ENCODE assay signal across 10 cellular contexts in genomic region chr5:141343242-141343952, GRCh38. TPM values are rescaled to one million over a fixed set of nuclear protein-coding genes. Genes with fewer than 3 reads are reported as not detected.
A peak's percentile ranks its signal among the peaks of the same experiment; 100 is the strongest.
DNase-seq lines count a peak whose midpoint lies in the region; ATAC-seq and TF ChIP-seq lines count a peak whose summit lies in the region.
"Had no signal": no experiment of that assay in that cellular context is flagged by ENCODE, and none has a peak within 500 bp of the region (broad histone marks: within the 10 kb centered on the region; RNA-seq: fewer than 3 reads in every experiment).

PCDHGA3 (plus strand) TSS chr5:141343829; CDS start chr5:141344034, 205 bp downstream.

- H3K36me3 ChIP-seq in heart left ventricle (peaks cover 0 to 7% (median 0%) of the 10 kb centered on the region in 9 donors), tibial artery (peaks cover 0 to 33% (median 24%) of the 10 kb centered on the region in 3 donors)

- H3K4me3 Mint-ChIP-seq in activated CD4-positive, alpha-beta T cell treated with anti-CD3 and anti-CD28 coated beads, Interleukin-2, amount 10 ng/mL, durations not matched to agents 7 days and 5 days: peak within 1 kb of the TSS; percentile 60
- peak within 1 kb of the TSS; percentile 7 for H3K4me3 Mint-ChIP-seq in activated B cell treated with CpG ODN at 0.5 μM for 24 hours

- H3K9me3 ChIP-seq in heart left ventricle: peaks cover 0 to 97% (median 46%) of the 10 kb centered on the region in 12 donors
- peaks cover 6 to 99% (median 83%) of the 10 kb centered on the region in 3 donors for H3K9me3 ChIP-seq in tibial artery

- TF ChIP-seq POLR2A in heart left ventricle (IDR thresholded peaks at IDR 0.05): no peak

- 17 to 22% (median 19%) methylated on average over 9 of the region's 9 CpGs for WGBS in heart left ventricle, 4 donors

- peaks cover 29% of the 10 kb centered on the region for H3K9me3 Mint-ChIP-seq in activated CD4-positive, alpha-beta T cell treated with anti-CD3 and anti-CD28 coated beads, Interleukin-2, amount 10 ng/mL, durations not matched to agents 7 days and 5 days
- H3K9me3 Mint-ChIP-seq in activated B cell treated with CpG ODN at 0.5 μM for 24 hours: peaks cover 30% of the 10 kb centered on the region

- ATAC-seq in activated B cell treated with CpG ODN at 0.5 μM for 24 hours (ENCODE audit: low read depth) (no peak), heart left ventricle (peak; percentile 58 to 63 (median 62)), GM21390 (IDR thresholded peaks at IDR 0.05; ENCODE audit: unreplicated experiment) (no peak), GM21381 (IDR thresholded peaks at IDR 0.05; ENCODE audit: unreplicated experiment) (no peak)

- no peak within 1 kb of the TSS for H3K27ac Mint-ChIP-seq in activated CD4-positive, alpha-beta T cell treated with anti-CD3 and anti-CD28 coated beads, Interleukin-2, amount 10 ng/mL, durations not matched to agents 7 days and 5 days
- H3K27ac Mint-ChIP-seq in activated B cell treated with CpG ODN at 0.5 μM for 24 hours: no peak within 1 kb of the TSS

- H3K27me3 ChIP-seq in heart left ventricle (peaks cover 0 to 28% (median 0%) of the 10 kb centered on the region in 9 donors), tibial artery (no peaks in the 10 kb centered on the region)

- POLR2A ChIA-PET in activated CD4-positive, alpha-beta T cell treated with anti-CD3 and anti-CD28 coated beads, Interleukin-2, amount 10 ng/mL, durations not matched to agents 7 days and 5 days (lab: Charles Lee): no interaction called here
- POLR2A ChIA-PET in activated B cell treated with CpG ODN at 0.5 μM for 24 hours (lab: Charles Lee): no interaction called here

- peaks cover 7% of the 10 kb centered on the region for H3K36me3 Mint-ChIP-seq in activated CD4-positive, alpha-beta T cell treated with anti-CD3 and anti-CD28 coated beads, Interleukin-2, amount 10 ng/mL, durations not matched to agents 7 days and 5 days (ENCODE audit: low read depth)
- H3K36me3 Mint-ChIP-seq in activated B cell treated with CpG ODN at 0.5 μM for 24 hours (ENCODE audit: low read depth): peaks cover 2% of the 10 kb centered on the region

- peak within 1 kb of the TSS; percentile 57 to 82 (median 72) for H3K27ac ChIP-seq in heart left ventricle
- H3K27ac ChIP-seq in tibial artery: no peak within 1 kb of the TSS
- H3K27ac ChIP-seq: KMS-11 had no signal

- H3K4me3 ChIP-seq in heart left ventricle: peak within 1 kb of the TSS in 11 of 12 donors; percentile 32 to 64 (median 50)
- H3K4me3 ChIP-seq in tibial artery: peak within 1 kb of the TSS; percentile 5 to 28

- TF ChIP-seq CTCF in activated B cell treated with CpG ODN at 0.5 μM for 24 hours (IDR thresholded peaks at IDR 0.05) (no peak), heart left ventricle (IDR thresholded peaks at IDR 0.05) (peak; percentile 34 to 61 (median 54)), tibial artery (IDR thresholded peaks at IDR 0.05) (peak in 1 of 2 experiments; percentile 10)

- H3K4me1 Mint-ChIP-seq in activated CD4-positive, alpha-beta T cell treated with anti-CD3 and anti-CD28 coated beads, Interleukin-2, amount 10 ng/mL, durations not matched to agents 7 days and 5 days: no peaks in the 10 kb centered on the region
- no peaks in the 10 kb centered on the region for H3K4me1 Mint-ChIP-seq in activated B cell treated with CpG ODN at 0.5 μM for 24 hours

- CTCF ChIA-PET in activated CD4-positive, alpha-beta T cell treated with anti-CD3 and anti-CD28 coated beads, Interleukin-2, amount 10 ng/mL, durations not matched to agents 7 days and 5 days (lab: Charles Lee): interaction anchor here (0.7 to 2.4 kb wide), 8 partner anchors 12 to 519 kb away, joined by 3 to 7 read pairs (median 4); partner anchors contain the start of genes PCDHGA12, PCDHGA4, PCDHGB3 and PCDHGB6
- CTCF ChIA-PET in activated B cell treated with CpG ODN at 0.5 μM for 24 hours (lab: Charles Lee): interaction anchor here (1.1 kb wide), 1 partner anchor 224 kb away, joined by 3 read pairs; no protein-coding TSS in a partner anchor

- H3K4me1 ChIP-seq in heart left ventricle (peaks cover 0 to 8% (median 0%) of the 10 kb centered on the region in 12 donors), tibial artery (no peaks in the 10 kb centered on the region)

- peak; percentile 28 for DNase-seq in activated CD4-positive, alpha-beta T cell treated with anti-CD3 and anti-CD28 coated beads, Interleukin-2, amount 10 ng/mL, durations not matched to agents 7 days and 5 days
- DNase-seq in activated CD4-positive, alpha-beta T cell treated with anti-CD3 and anti-CD28 coated beads, Interleukin-2, amount 50 U/mL, for 1 hour: no peak
- DNase-seq in activated B cell treated with CpG ODN at 0.5 μM for 24 hours (no peak), heart left ventricle (peak in 2 of 5 donors; percentile 46 to 56), tibial artery (no peak), kidney glomerular epithelial cell (lab: John Stamatoyannopoulos, UW) (no peak)
- DNase-seq: amniotic stem cell had no signal

- H3K27me3 Mint-ChIP-seq in activated CD4-positive, alpha-beta T cell treated with anti-CD3 and anti-CD28 coated beads, Interleukin-2, amount 10 ng/mL, durations not matched to agents 7 days and 5 days: peaks cover 28% of the 10 kb centered on the region
- peaks cover 50% of the 10 kb centered on the region for H3K27me3 Mint-ChIP-seq in activated B cell treated with CpG ODN at 0.5 μM for 24 hours

- intact Hi-C loops in activated B cell treated with CpG ODN at 0.5 μM for 24 hours (cut with micrococcal nuclease): no loop called here
- intact Hi-C loops in heart left ventricle (cut with DNase I): loop anchor here in 3 of 10 donors (5.0 to 10.0 kb wide), 4 partner anchors 61 to 219 kb away; partner anchors contain the start of genes PCDHGA9 (in 1 of the 3) and PCDHGB6 (in 1 of the 3)
- intact Hi-C loops in tibial artery (cut with DNase I; ENCODE audit: low total_unique reads): no loop called here

RNA-seq across cellular contexts. Expression of gene PCDHGA3, which starts in this region (rescaled TPM):
- total RNA-seq in activated CD4-positive, alpha-beta T cell treated with anti-CD3 and anti-CD28 coated beads, Interleukin-2, amount 10 ng/mL, durations not matched to agents 7 days and 5 days: not detected
- total RNA-seq in activated B cell treated with CpG ODN at 0.5 μM for 24 hours: 0.20 and 0.51 TPM in 2 replicates
- 10 to 100 TPM in 8 of 9 donors, 1 to 10 TPM in 1; 7.6 to 27.2 (median 14.7) TPM for total RNA-seq in heart left ventricle
- 1 to 10 TPM; 3.5 to 5.9 TPM for polyA plus RNA-seq in heart left ventricle

Comparison
In these comparisons a context has a peak if more than half of its experiments do, and no peak if none do; other contexts are left out.
1. Peak in DNase-seq in activated CD4-positive, alpha-beta T cell treated with anti-CD3 and anti-CD28 coated beads, Interleukin-2, amount 10 ng/mL, durations not matched to agents 7 days and 5 days; RNA of the gene not detected or under 1 TPM.
2. ATAC-seq: peak in heart left ventricle (4 of 4); none in activated B cell treated with CpG ODN at 0.5 μM for 24 hours (single experiment), GM21390 (single experiment) and GM21381 (single experiment).
3. H3K27ac ChIP-seq: peak in heart left ventricle (12 of 12); none in tibial artery (0 of 2).